Comparison of ENCODE assay signal across 27 cellular contexts in genomic region chr3:42796332-42796885, GRCh38. TPM values are rescaled to one million over a fixed set of nuclear protein-coding genes. Genes with fewer than 3 reads are reported as not detected.
"Had no signal": no experiment of that assay in that cellular context is flagged by ENCODE, and none has a peak within 500 bp of the region (broad histone marks: within the 10 kb centered on the region; RNA-seq: fewer than 3 reads in every experiment).

No MANE protein-coding gene starts in this region.

- DNase-seq: activated CD4-positive, alpha-beta T cell treated with anti-CD3 and anti-CD28 coated beads, Interleukin-2, amount 50 U/mL, for 1 hour; activated CD8-positive, alpha-beta memory T cell treated with anti-CD3 and anti-CD28 coated beads, Interleukin-2, amount 10 ng/mL, durations not matched to agents 7 days and 5 days; activated CD8-positive, alpha-beta T cell treated with anti-CD3 and anti-CD28 coated beads, Interleukin-2, amount 10 ng/mL, durations not matched to agents 7 days and 5 days; activated naive CD8-positive, alpha-beta T cell treated with anti-CD3 and anti-CD28 coated beads, Interleukin-2, amount 50 U/mL, for 24 hours; activated T-cell treated with anti-CD3 and anti-CD28 coated beads, Interleukin-2, amount 50 U/mL, for 48 hours; amygdala; colonic mucosa; effector CD8-positive, alpha-beta T cell; gastrocnemius medialis; hippocampal formation; naive thymus-derived CD8-positive, alpha-beta T cell; retina; stimulated activated CD4-positive, alpha-beta T cell treated with anti-CD3 and anti-CD28 coated beads, Interleukin-1b, Interleukin-23, amount 100 ng/mL, for 48 hours; stimulated activated CD4-positive, alpha-beta T cell treated with anti-CD3 and anti-CD28 coated beads, Interleukin-4, amount 100 ng/mL, for 4 hours; stimulated activated CD8-positive, alpha-beta memory T cell treated with anti-CD3 and anti-CD28 coated beads, Interleukin-4, amount 100 ng/mL, for 48 hours; stimulated activated naive B cell treated with anti-CD40 and anti-IgM and Interleukin-4, amounts not matched to agents 10 μg/mL and 1 μg/mL and 100 μg/mL, for 72 hours; stomach; T-helper 2 cell; thyroid gland; upper lobe of left lung had no signal

- FAIRE-seq: bronchial epithelial cell had no signal

- H3K9me3 Mint-ChIP-seq: activated naive CD4-positive, alpha-beta T cell treated with anti-CD3 and anti-CD28 coated beads, Interleukin-2, amount 50 U/mL, for 24 hours; activated naive CD8-positive, alpha-beta T cell treated with anti-CD3 and anti-CD28 coated beads, Interleukin-2, amount 50 U/mL, for 24 hours; activated T-helper 2 cell treated with anti-CD3 and anti-CD28 coated beads, Interferon-gamma antibody, Interleukin-2, Interleukin-4, amounts not matched to agents 10 μg/mL and 5 μg/mL and 100 μg/mL, durations not matched to agents 14 hours and 24 hours and 36 hours; memory B cell; naive thymus-derived CD8-positive, alpha-beta T cell; stimulated activated naive B cell treated with anti-CD40 and anti-IgM and Interleukin-4, amounts not matched to agents 10 μg/mL and 1 μg/mL and 100 μg/mL, for 72 hours had no signal

- H3K27me3 Mint-ChIP-seq: activated CD8-positive, alpha-beta memory T cell treated with anti-CD3 and anti-CD28 coated beads, Interleukin-2, amount 10 ng/mL, durations not matched to agents 7 days and 5 days; activated naive CD4-positive, alpha-beta T cell treated with anti-CD3 and anti-CD28 coated beads, Interleukin-2, amount 50 U/mL, for 24 hours; activated naive CD8-positive, alpha-beta T cell treated with anti-CD3 and anti-CD28 coated beads, Interleukin-2, amount 50 U/mL, for 24 hours; memory B cell; naive thymus-derived CD8-positive, alpha-beta T cell; progenitor cell of endocrine pancreas; stimulated activated naive B cell treated with anti-CD40 and anti-IgM and Interleukin-4, amounts not matched to agents 10 μg/mL and 1 μg/mL and 100 μg/mL, for 72 hours had no signal

- ATAC-seq: activated CD8-positive, alpha-beta memory T cell treated with anti-CD3 and anti-CD28 coated beads, Interleukin-2, amount 10 ng/mL, durations not matched to agents 7 days and 5 days; activated CD8-positive, alpha-beta T cell treated with anti-CD3 and anti-CD28 coated beads, Interleukin-2, amount 10 ng/mL, durations not matched to agents 7 days and 5 days; activated naive CD8-positive, alpha-beta T cell treated with anti-CD3 and anti-CD28 coated beads, Interleukin-2, amount 50 U/mL, for 24 hours; gastrocnemius medialis; naive thymus-derived CD8-positive, alpha-beta T cell; stimulated activated naive B cell treated with anti-CD40 and anti-IgM and Interleukin-4, amounts not matched to agents 10 μg/mL and 1 μg/mL and 100 μg/mL, for 72 hours had no signal

- H3K27me3 ChIP-seq: colonic mucosa, gastrocnemius medialis, stomach, thyroid gland, upper lobe of left lung had no signal

- H3K4me3 Mint-ChIP-seq: activated CD8-positive, alpha-beta memory T cell treated with anti-CD3 and anti-CD28 coated beads, Interleukin-2, amount 10 ng/mL, durations not matched to agents 7 days and 5 days; activated CD8-positive, alpha-beta T cell treated with anti-CD3 and anti-CD28 coated beads, Interleukin-2, amount 10 ng/mL, durations not matched to agents 7 days and 5 days; activated naive CD4-positive, alpha-beta T cell treated with anti-CD3 and anti-CD28 coated beads, Interleukin-2, amount 50 U/mL, for 24 hours; activated naive CD8-positive, alpha-beta T cell treated with anti-CD3 and anti-CD28 coated beads, Interleukin-2, amount 50 U/mL, for 24 hours; memory B cell; naive thymus-derived CD8-positive, alpha-beta T cell; stimulated activated naive B cell treated with anti-CD40 and anti-IgM and Interleukin-4, amounts not matched to agents 10 μg/mL and 1 μg/mL and 100 μg/mL, for 72 hours had no signal

- H3K36me3 ChIP-seq: colonic mucosa had no signal

- H3K27ac ChIP-seq: colonic mucosa, gastrocnemius medialis, stomach, thyroid gland, upper lobe of left lung had no signal

- H3K9me3 ChIP-seq: colonic mucosa, gastrocnemius medialis, stomach, thyroid gland, upper lobe of left lung had no signal

- H3K4me3 ChIP-seq: colonic mucosa, gastrocnemius medialis, smooth muscle cell, stomach, thyroid gland, upper lobe of left lung had no signal

- H3K27ac Mint-ChIP-seq: activated CD8-positive, alpha-beta memory T cell treated with anti-CD3 and anti-CD28 coated beads, Interleukin-2, amount 10 ng/mL, durations not matched to agents 7 days and 5 days; activated CD8-positive, alpha-beta T cell treated with anti-CD3 and anti-CD28 coated beads, Interleukin-2, amount 10 ng/mL, durations not matched to agents 7 days and 5 days; activated naive CD4-positive, alpha-beta T cell treated with anti-CD3 and anti-CD28 coated beads, Interleukin-2, amount 50 U/mL, for 24 hours; activated naive CD8-positive, alpha-beta T cell treated with anti-CD3 and anti-CD28 coated beads, Interleukin-2, amount 50 U/mL, for 24 hours; activated T-helper 2 cell treated with anti-CD3 and anti-CD28 coated beads, Interferon-gamma antibody, Interleukin-2, Interleukin-4, amounts not matched to agents 10 μg/mL and 5 μg/mL and 100 μg/mL, durations not matched to agents 14 hours and 24 hours and 36 hours; memory B cell; progenitor cell of endocrine pancreas; stimulated activated naive B cell treated with anti-CD40 and anti-IgM and Interleukin-4, amounts not matched to agents 10 μg/mL and 1 μg/mL and 100 μg/mL, for 72 hours had no signal

- H3K4me2 ChIP-seq: smooth muscle cell had no signal

RNA-seq across cellular contexts. Expression of gene ACKR2, which starts 12.8 kb away (rescaled TPM):
- total RNA-seq: osteoblast had no signal

RNA-seq across cellular contexts. Expression of gene CCDC13, which starts 23.4 kb away (rescaled TPM):
- total RNA-seq: activated T-helper 2 cell treated with anti-CD3 and anti-CD28 coated beads, Interferon-gamma antibody, Interleukin-2, Interleukin-4, amounts not matched to agents 10 μg/mL and 5 μg/mL and 100 μg/mL, durations not matched to agents 14 hours and 24 hours and 36 hours; smooth muscle cell had no signal
- polyA plus RNA-seq: naive thymus-derived CD8-positive, alpha-beta T cell; smooth muscle cell had no signal
